Comparison of ENCODE assay signal across 17 cellular contexts in genomic region chr9:35397216-35397698, GRCh38.
"Had no signal": no experiment of that assay in that cellular context is flagged by ENCODE, and none has a peak within 500 bp of the region (broad histone marks: within the 10 kb centered on the region; RNA-seq: fewer than 3 reads in every experiment).

No MANE protein-coding gene starts in this region.

- H2AFZ ChIP-seq: neural progenitor cell had no signal

- H3K4me1 Mint-ChIP-seq: activated CD4-positive, alpha-beta T cell treated with anti-CD3 and anti-CD28 coated beads for 36 hours; activated naive CD4-positive, alpha-beta T cell treated with anti-CD3 and anti-CD28 coated beads, Interleukin-2, amount 50 U/mL, for 24 hours; T-cell; WTC11 had no signal

- ATAC-seq: activated CD4-positive, alpha-beta T cell treated with anti-CD3 and anti-CD28 coated beads for 36 hours; naive thymus-derived CD4-positive, alpha-beta T cell; right cardiac atrium; T-cell; WTC11 had no signal

- H3K36me3 ChIP-seq: neural progenitor cell had no signal

- H3K9ac ChIP-seq: neural progenitor cell had no signal

- DNase-seq: activated CD4-positive, alpha-beta T cell treated with anti-CD3 and anti-CD28 coated beads for 36 hours; activated CD4-positive, alpha-beta T cell treated with anti-CD3 and anti-CD28 coated beads, Interleukin-2, amount 50 U/mL, for 48 hours; activated gamma-delta T cell; activated T-cell treated with anti-CD3 and anti-CD28 coated beads, Interleukin-2, amount 50 U/mL, for 48 hours; effector CD8-positive, alpha-beta T cell; mesenchymal stem cell; naive thymus-derived CD4-positive, alpha-beta T cell; right cardiac atrium; stimulated activated CD4-positive, alpha-beta T cell treated with anti-CD3 and anti-CD28 coated beads, Interleukin-2, amount 100 ng/mL, for 24 hours; T-cell had no signal

- H3K9me3 ChIP-seq: esophagus muscularis mucosa, prostate gland, thoracic aorta had no signal

- H3K36me3 Mint-ChIP-seq: activated naive CD4-positive, alpha-beta T cell treated with anti-CD3 and anti-CD28 coated beads, Interleukin-2, amount 50 U/mL, for 24 hours; naive thymus-derived CD4-positive, alpha-beta T cell; T-cell had no signal

- H3K27me3 ChIP-seq: esophagus muscularis mucosa, neural progenitor cell had no signal

- H3K27me3 Mint-ChIP-seq: activated naive CD4-positive, alpha-beta T cell treated with anti-CD3 and anti-CD28 coated beads, Interleukin-2, amount 50 U/mL, for 24 hours; dendritic cell treated with granulocyte-macrophage colony-stimulating factor and Interleukin-4, amounts not matched to agents 40 ng/mL and 50 ng/mL, for 4 days had no signal

- H3K4me3 ChIP-seq: esophagus muscularis mucosa, neural progenitor cell, prostate gland, thoracic aorta had no signal

- H3K4me3 Mint-ChIP-seq: activated CD4-positive, alpha-beta T cell treated with anti-CD3 and anti-CD28 coated beads for 36 hours; activated naive CD4-positive, alpha-beta T cell treated with anti-CD3 and anti-CD28 coated beads, Interleukin-2, amount 50 U/mL, for 24 hours; dendritic cell treated with granulocyte-macrophage colony-stimulating factor and Interleukin-4, amounts not matched to agents 40 ng/mL and 50 ng/mL, for 4 days; naive thymus-derived CD4-positive, alpha-beta T cell; neural progenitor cell; T-cell; WTC11 had no signal

- H3K4me2 ChIP-seq: neural progenitor cell had no signal

- H3K27ac ChIP-seq: esophagus muscularis mucosa, neural progenitor cell, prostate gland, thoracic aorta had no signal

- H3K9me3 Mint-ChIP-seq: activated naive CD4-positive, alpha-beta T cell treated with anti-CD3 and anti-CD28 coated beads, Interleukin-2, amount 50 U/mL, for 24 hours; dendritic cell treated with granulocyte-macrophage colony-stimulating factor and Interleukin-4, amounts not matched to agents 40 ng/mL and 50 ng/mL, for 4 days; naive thymus-derived CD4-positive, alpha-beta T cell; neural progenitor cell; T-cell; WTC11 had no signal

- H3K4me1 ChIP-seq: esophagus muscularis mucosa, neural progenitor cell, prostate gland had no signal

- H3K27ac Mint-ChIP-seq: activated CD4-positive, alpha-beta T cell treated with anti-CD3 and anti-CD28 coated beads for 36 hours; activated naive CD4-positive, alpha-beta T cell treated with anti-CD3 and anti-CD28 coated beads, Interleukin-2, amount 50 U/mL, for 24 hours; dendritic cell treated with granulocyte-macrophage colony-stimulating factor and Interleukin-4, amounts not matched to agents 40 ng/mL and 50 ng/mL, for 4 days; naive thymus-derived CD4-positive, alpha-beta T cell; neural progenitor cell; T-cell; WTC11 had no signal
